ENCODE assay signal across 8 cellular contexts in the genomic region with DNA sequence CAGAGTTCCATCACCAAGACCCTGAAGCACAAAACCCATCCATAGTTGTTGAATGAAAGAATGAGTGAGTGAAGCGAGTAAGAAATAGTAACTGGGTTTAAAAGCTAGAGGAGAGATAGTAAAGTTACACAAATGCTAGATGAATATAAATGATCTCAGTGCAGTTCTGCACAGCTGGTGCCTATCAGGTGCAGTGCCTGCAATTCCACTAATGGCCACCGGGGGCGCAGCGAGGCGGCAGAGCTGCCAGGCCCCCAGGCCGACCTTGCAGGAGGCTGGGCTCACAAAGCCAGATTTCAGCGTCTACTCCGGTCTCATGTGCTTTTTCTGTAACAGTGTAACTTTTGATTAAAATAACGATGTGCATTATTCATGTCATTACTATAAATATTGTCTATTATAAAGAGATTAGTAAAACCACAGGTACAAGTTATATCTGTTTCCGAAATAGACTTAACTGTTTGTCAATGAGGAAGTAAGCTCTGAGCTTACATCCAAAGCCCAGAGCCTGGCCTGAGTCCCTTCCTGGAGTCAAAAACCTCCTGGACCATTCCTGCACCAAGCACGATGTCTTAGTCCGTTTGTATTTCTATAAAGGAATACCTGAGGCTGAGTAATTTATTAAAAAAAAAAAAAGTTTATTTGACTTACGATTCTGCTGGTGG.
DNase-seq lines count a peak whose midpoint lies in the region; ATAC-seq, FAIRE-seq and TF ChIP-seq lines count a peak whose summit lies in the region.

No MANE protein-coding gene starts in this region.

- H3K27me3 ChIP-seq in small intestine (ENCODE audit: control insufficient read depth in 2 of 2, insufficient read depth in 2 of 2, low read length in 2 of 2) = no peaks in the 10 kb centered on the region

- H3K36me3 Mint-ChIP-seq in natural killer cell = no peaks in the 10 kb centered on the region
- H3K36me3 Mint-ChIP-seq in natural killer cell treated with Interleukin-12 subunit alpha and Interleukin-12 subunit beta and Interleukin-15 and Interleukin-18, amount 100 ng/mL, for 72 hours = no peaks in the 10 kb centered on the region
- H3K36me3 Mint-ChIP-seq in T-helper 17 cell (ENCODE audit: low read depth) = no peaks in the 10 kb centered on the region

- FAIRE-seq in small intestine (lab: Jason Lieb, UNC) = no peak

- WGBS in small intestine, 3 donors = 20 to 25% (median 20%) methylated on average over 13 of the region's 13 CpGs

- TF ChIP-seq CTCF in natural killer cell (IDR thresholded peaks at IDR 0.05) = peak; percentile 100

- intact Hi-C loops in natural killer cell (cut with micrococcal nuclease) = loop anchor here (10.0 kb wide), 1 partner anchor 830 kb away; no protein-coding TSS in a partner anchor
- intact Hi-C loops in left ventricle myocardium superior (cut with micrococcal nuclease) = loop anchor here (5.0 kb wide), 1 partner anchor 233 kb away; no protein-coding TSS in a partner anchor

- H3K4me3 Mint-ChIP-seq in natural killer cell = no peak overlapping the region
- no peak overlapping the region for H3K4me3 Mint-ChIP-seq in natural killer cell treated with Interleukin-12 subunit alpha and Interleukin-12 subunit beta and Interleukin-15 and Interleukin-18, amount 100 ng/mL, for 72 hours
- no peak overlapping the region for H3K4me3 Mint-ChIP-seq in T-helper 17 cell

- H3K4me1 Mint-ChIP-seq in natural killer cell = no peaks in the 10 kb centered on the region
- H3K4me1 Mint-ChIP-seq in natural killer cell treated with Interleukin-12 subunit alpha and Interleukin-12 subunit beta and Interleukin-15 and Interleukin-18, amount 100 ng/mL, for 72 hours (ENCODE audit: low read depth in 2 of 2) = no peaks in the 10 kb centered on the region
- peaks cover 10% of the 10 kb centered on the region for H3K4me1 Mint-ChIP-seq in T-helper 17 cell

- ATAC-seq in natural killer cell (peak; percentile 64 to 81 (median 68)), T-helper 17 cell (peak; percentile 63), left ventricle myocardium superior (peak; percentile 73), HG03139 (IDR thresholded peaks at IDR 0.05; ENCODE audit: unreplicated experiment) (no peak)
- ATAC-seq in natural killer cell treated with Interleukin-12 subunit alpha and Interleukin-12 subunit beta and Interleukin-15 and Interleukin-18, amount 100 ng/mL, for 72 hours = no peak

- no peaks in the 10 kb centered on the region for H3K4me1 ChIP-seq in small intestine (ENCODE audit: control insufficient read depth in 2 of 2, insufficient read depth in 1 of 2, low read depth in 1 of 2, low read length in 1 of 2)

- H3K9me3 ChIP-seq in T-helper 17 cell (ENCODE audit: control insufficient read depth, low read length, poor library complexity, severe bottlenecking) = no peaks in the 10 kb centered on the region
- H3K9me3 ChIP-seq in small intestine (ENCODE audit: control insufficient read depth, low read depth) = no peaks in the 10 kb centered on the region

- no peak overlapping the region for H3K4me3 ChIP-seq in small intestine (ENCODE audit: low read depth in 1 of 2, low read length in 2 of 2)

- peak; percentile 63 for DNase-seq in natural killer cell
- no peak for DNase-seq in natural killer cell treated with Interleukin-12 subunit alpha and Interleukin-12 subunit beta and Interleukin-15 and Interleukin-18, amount 100 ng/mL, for 72 hours (ENCODE audit: low spot score)
- DNase-seq in KG1 (lab: John Stamatoyannopoulos, UW) = peak; percentile 13
- DNase-seq in T-helper 17 cell = peak; percentile 37 to 72 (median 59)
- DNase-seq in activated naive CD8-positive, alpha-beta T cell treated with anti-CD3 and anti-CD28 coated beads, Interleukin-2, amount 50 U/mL, for 16 hours (ENCODE audit: low read depth, low spot score) = peak; percentile 48
- DNase-seq in left ventricle myocardium superior = peak; percentile 81
- DNase-seq in small intestine = peak; percentile 38

- H3K27me3 Mint-ChIP-seq in natural killer cell (ENCODE audit: low read depth in 2 of 2) = peaks cover 7 to 15% of the 10 kb centered on the region in 2 donors
- peaks cover 17 to 24% of the 10 kb centered on the region in 2 donors for H3K27me3 Mint-ChIP-seq in natural killer cell treated with Interleukin-12 subunit alpha and Interleukin-12 subunit beta and Interleukin-15 and Interleukin-18, amount 100 ng/mL, for 72 hours
- peaks cover 49% of the 10 kb centered on the region for H3K27me3 Mint-ChIP-seq in T-helper 17 cell

- H3K36me3 ChIP-seq in small intestine (ENCODE audit: control insufficient read depth in 2 of 2, insufficient read depth in 2 of 2, low read length in 2 of 2) = no peaks in the 10 kb centered on the region

- H3K27ac ChIP-seq in small intestine (ENCODE audit: low read depth in 1 of 2, low read length in 1 of 2) = no peak overlapping the region

- H3K27ac Mint-ChIP-seq in natural killer cell (no peak overlapping the region), T-helper 17 cell (peak overlapping the region; percentile 21)
- no peak overlapping the region for H3K27ac Mint-ChIP-seq in natural killer cell treated with Interleukin-12 subunit alpha and Interleukin-12 subunit beta and Interleukin-15 and Interleukin-18, amount 100 ng/mL, for 72 hours

- no peaks in the 10 kb centered on the region for H3K9me3 Mint-ChIP-seq in natural killer cell
- H3K9me3 Mint-ChIP-seq in natural killer cell treated with Interleukin-12 subunit alpha and Interleukin-12 subunit beta and Interleukin-15 and Interleukin-18, amount 100 ng/mL, for 72 hours = no peaks in the 10 kb centered on the region

Comparison
In these comparisons a context has a peak if more than half of its experiments do, and no peak if none do; other contexts are left out.
1. ATAC-seq: peak in natural killer cell (3 of 3), T-helper 17 cell (single experiment) and left ventricle myocardium superior (single experiment); none in natural killer cell treated with Interleukin-12 subunit alpha and Interleukin-12 subunit beta and Interleukin-15 and Interleukin-18, amount 100 ng/mL, for 72 hours (0 of 2) and HG03139 (single experiment).